9 cellular contexts compared by ENCODE assay signal in genomic region chrX:140766024-140766611, GRCh38. TPM values are rescaled to one million over a fixed set of nuclear protein-coding genes. Genes with fewer than 3 reads are reported as not detected.
DNase-seq lines count a peak whose midpoint lies in the region; ATAC-seq and TF ChIP-seq lines count a peak whose summit lies in the region.
"Had no signal": no experiment of that assay in that cellular context is flagged by ENCODE, and none has a peak within 500 bp of the region (broad histone marks: within the 10 kb centered on the region; RNA-seq: fewer than 3 reads in every experiment).

No MANE protein-coding gene starts in this region.

- H3K9me3 Mint-ChIP-seq in activated naive CD8-positive, alpha-beta T cell treated with anti-CD3 and anti-CD28 coated beads, Interleukin-2, amount 10 ng/mL, durations not matched to agents 7 days and 5 days: no peaks in the 10 kb centered on the region
- H3K9me3 Mint-ChIP-seq: stimulated activated naive CD8-positive, alpha-beta T cell treated with anti-CD3 and anti-CD28 coated beads, Interleukin-15, Interleukin-2, amounts not matched to agents 100 ng/mL and 50 ng/mL, for 24 hours had no signal

- peak; percentile 83 for TF ChIP-seq CTCF in retinal pigment epithelial cell (conservative IDR thresholded peaks at IDR 0.05; ENCODE audit: low read depth, low read length)

- POLR2A ChIA-PET in activated naive CD8-positive, alpha-beta T cell treated with anti-CD3 and anti-CD28 coated beads, Interleukin-2, amount 10 ng/mL, durations not matched to agents 7 days and 5 days (lab: Charles Lee): no interaction called here

- ATAC-seq in GM21529 (IDR thresholded peaks at IDR 0.05; ENCODE audit: unreplicated experiment): peak; percentile 62
- ATAC-seq in activated naive CD8-positive, alpha-beta T cell treated with anti-CD3 and anti-CD28 coated beads, Interleukin-2, amount 10 ng/mL, durations not matched to agents 7 days and 5 days (ENCODE audit: low read depth): no peak
- ATAC-seq in GM21576 (IDR thresholded peaks at IDR 0.05; ENCODE audit: unreplicated experiment): no peak
- ATAC-seq in HG03460 (IDR thresholded peaks at IDR 0.05; ENCODE audit: unreplicated experiment): no peak

- DNase-seq in COLO668 (lab: John Stamatoyannopoulos, UW; ENCODE audit: unreplicated experiment) (peak; percentile 24), NCI-H748 (lab: John Stamatoyannopoulos, UW; ENCODE audit: unreplicated experiment) (peak; percentile 54), hepatic stellate cell (ENCODE audit: low spot score) (peak; percentile 14), retinal pigment epithelial cell (ENCODE audit: low read depth) (no peak)
- peak; percentile 21 for DNase-seq in activated naive CD8-positive, alpha-beta T cell treated with anti-CD3 and anti-CD28 coated beads, Interleukin-2, amount 10 ng/mL, durations not matched to agents 7 days and 5 days

- peaks cover 15% of the 10 kb centered on the region for H3K27me3 Mint-ChIP-seq in activated naive CD8-positive, alpha-beta T cell treated with anti-CD3 and anti-CD28 coated beads, Interleukin-2, amount 10 ng/mL, durations not matched to agents 7 days and 5 days

- H3K4me3 Mint-ChIP-seq in activated naive CD8-positive, alpha-beta T cell treated with anti-CD3 and anti-CD28 coated beads, Interleukin-2, amount 10 ng/mL, durations not matched to agents 7 days and 5 days: no peak overlapping the region
- H3K4me3 Mint-ChIP-seq: stimulated activated naive CD8-positive, alpha-beta T cell treated with anti-CD3 and anti-CD28 coated beads, Interleukin-15, Interleukin-2, amounts not matched to agents 100 ng/mL and 50 ng/mL, for 24 hours had no signal

- H3K4me1 Mint-ChIP-seq in activated naive CD8-positive, alpha-beta T cell treated with anti-CD3 and anti-CD28 coated beads, Interleukin-2, amount 10 ng/mL, durations not matched to agents 7 days and 5 days: no peaks in the 10 kb centered on the region

- peak overlapping the region; percentile 59 for H3K4me3 ChIP-seq in retinal pigment epithelial cell (ENCODE audit: low read length)

- no peaks in the 10 kb centered on the region for H3K36me3 Mint-ChIP-seq in activated naive CD8-positive, alpha-beta T cell treated with anti-CD3 and anti-CD28 coated beads, Interleukin-2, amount 10 ng/mL, durations not matched to agents 7 days and 5 days

- H3K27ac Mint-ChIP-seq in activated naive CD8-positive, alpha-beta T cell treated with anti-CD3 and anti-CD28 coated beads, Interleukin-2, amount 10 ng/mL, durations not matched to agents 7 days and 5 days: no peak overlapping the region
- H3K27ac Mint-ChIP-seq: stimulated activated naive CD8-positive, alpha-beta T cell treated with anti-CD3 and anti-CD28 coated beads, Interleukin-15, Interleukin-2, amounts not matched to agents 100 ng/mL and 50 ng/mL, for 24 hours had no signal

RNA-seq across cellular contexts. Expression of gene LINC00632, which starts 56.6 kb away (rescaled TPM):
- not detected for total RNA-seq in activated naive CD8-positive, alpha-beta T cell treated with anti-CD3 and anti-CD28 coated beads, Interleukin-2, amount 10 ng/mL, durations not matched to agents 7 days and 5 days
